ENCODE assay signal across 8 cellular contexts in genomic region chr12:109998904-109999648, GRCh38. TPM values are rescaled to one million over a fixed set of nuclear protein-coding genes. Genes with fewer than 3 reads are reported as not detected.
A peak's percentile ranks its signal among the peaks of the same experiment; 100 is the strongest.
DNase-seq lines count a peak whose midpoint lies in the region; ATAC-seq, FAIRE-seq and TF ChIP-seq lines count a peak whose summit lies in the region.

Gene ANKRD13A, plus strand, starts transcription at chr12:109999430. Its CDS starts 259 bp downstream, at chr12:109999689.

- H3K9ac ChIP-seq in keratinocyte (ENCODE audit: control insufficient read depth, extremely low read depth, insufficient read depth, low read length) = peak within 1 kb of the TSS; percentile 97

- H3K4me2 ChIP-seq in keratinocyte (ENCODE audit: control insufficient read depth, extremely low read depth, insufficient read depth, low read depth, low read length) = peak within 1 kb of the TSS; percentile 93

- H3K9me1 ChIP-seq in keratinocyte (ENCODE audit: control insufficient read depth, extremely low read depth, insufficient read depth, low read length) = no peaks in the 10 kb centered on the region

- H2AFZ ChIP-seq in ACC112 (ENCODE audit: low read length, unreplicated experiment) = peak within 1 kb of the TSS; percentile 84
- peak within 1 kb of the TSS; percentile 98 for H2AFZ ChIP-seq in keratinocyte (ENCODE audit: control insufficient read depth, low read length)

- H3K27me3 ChIP-seq in ACC112 (ENCODE audit: insufficient read depth, low read length) = no peaks in the 10 kb centered on the region
- no peaks in the 10 kb centered on the region for H3K27me3 ChIP-seq in keratinocyte (ENCODE audit: control insufficient read depth, extremely low read depth, insufficient read depth, low read length)

- H3K27ac ChIP-seq in ACC112 (ENCODE audit: low read depth, low read length) (peak within 1 kb of the TSS; percentile 69), keratinocyte (ENCODE audit: control insufficient read depth, insufficient read depth, low read length) (peak within 1 kb of the TSS; percentile 96)

- peak; percentile 85 for DNase-seq in NCI-H510A (lab: John Stamatoyannopoulos, UW)
- peak; percentile 80 for DNase-seq in activated CD4-positive, alpha-beta T cell treated with anti-CD3 and anti-CD28 coated beads for 1 hour
- DNase-seq in cerebellar nuclear complex (lab: John Stamatoyannopoulos, UW) = peak; percentile 53 to 74
- DNase-seq in keratinocyte (ENCODE audit: low read depth, low spot score) = peak; percentile 42
- peak; percentile 79 to 89 (median 86) for DNase-seq in stimulated activated CD4-positive, alpha-beta T cell treated with anti-CD3 and anti-CD28 coated beads, Interleukin-12 subunit alpha, Interleukin-12 subunit beta, amount 100 ng/mL, for 48 hours (ENCODE audit: low read depth in 2 of 3, low spot score in 1 of 3)

- H3K4me1 ChIP-seq in ACC112 (ENCODE audit: control insufficient read depth, insufficient read depth, low read length, unreplicated experiment) (peaks cover 32% of the 10 kb centered on the region), keratinocyte (ENCODE audit: control insufficient read depth, extremely low read depth, insufficient read depth, low read length) (peaks cover 48% of the 10 kb centered on the region)

- no peaks in the 10 kb centered on the region for H4K20me1 ChIP-seq in keratinocyte (ENCODE audit: control insufficient read depth, extremely low read depth, insufficient read depth, low read length)

- dilution Hi-C loops in keratinocyte (cut with MboI; ENCODE audit: extremely low pct_ligation_motif_present, low sequenced_read_pairs) = no loop called here

- H3K9me3 ChIP-seq in keratinocyte (ENCODE audit: control insufficient read depth, low read depth, low read length) = no peaks in the 10 kb centered on the region

- FAIRE-seq in keratinocyte (lab: Jason Lieb, UNC) = peak; percentile 41

- TF ChIP-seq POLR2A in GM18951 (IDR thresholded peaks at IDR 0.05; ENCODE audit: extremely low read depth, insufficient read depth, insufficient read length) = peak; percentile 98

- in situ Hi-C loops in GM18951 (cut with MboI; ENCODE audit: low sequenced_read_pairs, unreplicated experiment) = no loop called here

- peak; percentile 61 for ATAC-seq in HG03354 (IDR thresholded peaks at IDR 0.05; ENCODE audit: poor library complexity, severe bottlenecking, unreplicated experiment)

- H3K36me3 ChIP-seq in ACC112 (ENCODE audit: insufficient read depth, low read length) = no peaks in the 10 kb centered on the region
- H3K36me3 ChIP-seq in keratinocyte (ENCODE audit: control insufficient read depth in 2 of 2, extremely low read depth in 1 of 2, insufficient read depth in 2 of 2, low read length in 2 of 2) = peaks cover 0 to 4% of the 10 kb centered on the region in 2 experiments

- no peak for TF ChIP-seq CTCF in keratinocyte (optimal IDR thresholded peaks at IDR 0.05 in 1 of 3, IDR thresholded peaks at IDR 0.05 in 1 of 3, conservative IDR thresholded peaks at IDR 0.05 in 1 of 3; ENCODE audit: extremely low read depth in 1 of 3, insufficient read depth in 2 of 3, low read length in 3 of 3)

- peaks cover 61% of the 10 kb centered on the region for H3K79me2 ChIP-seq in ACC112 (ENCODE audit: control insufficient read depth, insufficient read depth, low read length, unreplicated experiment)
- H3K79me2 ChIP-seq in keratinocyte (ENCODE audit: control insufficient read depth, insufficient read depth, low read length) = peaks cover 45% of the 10 kb centered on the region

- H3K4me3 ChIP-seq in ACC112 (ENCODE audit: low read depth, low read length) (peak within 1 kb of the TSS; percentile 73), keratinocyte (ENCODE audit: control insufficient read depth in 2 of 3, extremely low read depth in 1 of 3, insufficient read depth in 2 of 3, low read depth in 1 of 3, low read length in 3 of 3) (peak within 1 kb of the TSS; percentile 71 to 85 (median 79))

RNA-seq across cellular contexts. Expression of gene ANKRD13A, which starts in this region (rescaled TPM):
- 72.5 to 74.7 TPM (median 73.1 TPM) in 3 replicates for polyA plus RNA-seq in keratinocyte
- polyA plus RNA-seq in keratinocyte (2011; ENCODE audit: low read depth) = 129 TPM
- 56.9 and 78.3 TPM in 2 replicates for polyA plus RNA-seq in keratinocyte (2011; cell fraction: cytosol; rRNA removed)
- 81.4 and 85.6 TPM in 2 replicates for polyA plus RNA-seq in keratinocyte (2011; cell fraction: nucleus; rRNA removed)
- 47.4 and 51.3 TPM in 2 replicates for polyA plus RNA-seq in keratinocyte (2012; ENCODE audit: low replicate concordance)
- 60.3 to 122 TPM (median 76.9 TPM) in 3 replicates for polyA minus RNA-seq in keratinocyte
- polyA minus RNA-seq in keratinocyte (2011; cell fraction: cytosol; rRNA and poly(A)+ RNA removed) = 76.0 TPM
- 42.0 and 50.9 TPM in 2 replicates for polyA minus RNA-seq in keratinocyte (2011; cell fraction: nucleus; rRNA and poly(A)+ RNA removed)

Comparison
In these comparisons a context has a peak if more than half of its experiments do, and no peak if none do; other contexts are left out.
1. Peak in every context shown above with its lines: DNase-seq, ATAC-seq, H3K4me3 ChIP-seq and H3K27ac ChIP-seq.